ENCODE assay signal across 10 cellular contexts in the genomic region with DNA sequence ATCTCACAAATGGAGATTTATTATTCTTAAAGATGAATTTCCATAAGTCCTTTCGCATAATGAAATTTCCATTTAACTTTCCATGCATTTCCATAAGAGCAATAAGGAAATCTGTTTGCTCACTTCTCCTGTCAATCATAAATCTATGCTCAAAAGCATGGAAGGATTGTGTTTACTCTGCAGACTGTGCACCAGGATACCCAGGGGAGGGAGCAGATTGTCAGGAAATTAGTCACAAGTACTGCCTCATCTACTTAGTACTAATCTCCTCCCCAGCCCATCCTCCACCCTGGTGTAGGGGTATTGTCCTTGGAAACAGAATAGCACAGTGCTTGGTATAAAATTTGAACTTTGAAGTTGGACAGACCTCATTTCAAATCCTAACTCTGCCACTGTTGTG. TPM values are rescaled to one million over a fixed set of nuclear protein-coding genes. Genes with fewer than 3 reads are reported as not detected.
A peak's percentile ranks its signal among the peaks of the same experiment; 100 is the strongest.
DNase-seq lines count a peak whose midpoint lies in the region; ATAC-seq, FAIRE-seq and TF ChIP-seq lines count a peak whose summit lies in the region.
"Had no signal": no experiment of that assay in that cellular context is flagged by ENCODE, and none has a peak within 500 bp of the region (broad histone marks: within the 10 kb centered on the region; RNA-seq: fewer than 3 reads in every experiment).

No MANE protein-coding gene starts in this region.

- H3K4me3 ChIP-seq in ACC112 (ENCODE audit: low read depth, low read length) (no peak overlapping the region), fibroblast of the aortic adventitia (ENCODE audit: low read depth, low read length) (no peak overlapping the region)
- H3K4me3 ChIP-seq: transverse colon had no signal

- no peaks in the 10 kb centered on the region for H3K27me3 ChIP-seq in ACC112 (ENCODE audit: insufficient read depth, low read length)
- H3K27me3 ChIP-seq: transverse colon had no signal

- no peak for TF ChIP-seq CTCF in fibroblast of the aortic adventitia (IDR thresholded peaks at IDR 0.05; ENCODE audit: insufficient read depth, low read length)

- H2AFZ ChIP-seq in ACC112 (ENCODE audit: low read length, unreplicated experiment): no peak overlapping the region

- no peaks in the 10 kb centered on the region for H3K79me2 ChIP-seq in ACC112 (ENCODE audit: control insufficient read depth, insufficient read depth, low read length, unreplicated experiment)

- peak; percentile 76 for DNase-seq in ELR (ENCODE audit: low read depth)
- DNase-seq in RCC 7860 (ENCODE audit: low spot score): peak; percentile 67
- DNase-seq in fibroblast of the aortic adventitia (ENCODE audit: low read depth): peak; percentile 53
- DNase-seq in putamen (ENCODE audit: low spot score): no peak
- DNase-seq in sciatic nerve (ENCODE audit: low spot score): no peak
- DNase-seq in iPS-NIHi11 (ENCODE audit: low spot score): no peak
- DNase-seq: cortex of kidney, transverse colon had no signal

- no peaks in the 10 kb centered on the region for H3K36me3 ChIP-seq in ACC112 (ENCODE audit: insufficient read depth, low read length)
- H3K36me3 ChIP-seq: transverse colon had no signal

- peak; percentile 73 for FAIRE-seq in RCC 7860 (lab: Jason Lieb, UNC)

- intact Hi-C loops in sciatic nerve (cut with DNase I): no loop called here

- H3K4me1 ChIP-seq in ACC112 (ENCODE audit: control insufficient read depth, insufficient read depth, low read length, unreplicated experiment): peaks cover 49% of the 10 kb centered on the region

- peak overlapping the region; percentile 69 for H3K27ac ChIP-seq in ACC112 (ENCODE audit: low read depth, low read length)
- H3K27ac ChIP-seq: transverse colon had no signal

- no peak for ATAC-seq in sciatic nerve
- ATAC-seq in GM19397 (IDR thresholded peaks at IDR 0.05; ENCODE audit: unreplicated experiment): no peak

RNA-seq across cellular contexts. Expression of gene PTGER2, which starts 24.2 kb away (rescaled TPM):
- total RNA-seq in fibroblast of the aortic adventitia (ENCODE audit: low replicate concordance) (1.6 and 50.1 TPM in 2 replicates), sciatic nerve (8.5 TPM)

Comparison
In these comparisons a context has a peak if more than half of its experiments do, and no peak if none do; other contexts are left out.
1. DNase-seq: peak in ELR (single experiment), RCC 7860 (single experiment) and fibroblast of the aortic adventitia (single experiment); none in putamen (single experiment), sciatic nerve (single experiment) and iPS-NIHi11 (single experiment).